Comparison of ENCODE assay signal across 24 cellular contexts in the genomic region with DNA sequence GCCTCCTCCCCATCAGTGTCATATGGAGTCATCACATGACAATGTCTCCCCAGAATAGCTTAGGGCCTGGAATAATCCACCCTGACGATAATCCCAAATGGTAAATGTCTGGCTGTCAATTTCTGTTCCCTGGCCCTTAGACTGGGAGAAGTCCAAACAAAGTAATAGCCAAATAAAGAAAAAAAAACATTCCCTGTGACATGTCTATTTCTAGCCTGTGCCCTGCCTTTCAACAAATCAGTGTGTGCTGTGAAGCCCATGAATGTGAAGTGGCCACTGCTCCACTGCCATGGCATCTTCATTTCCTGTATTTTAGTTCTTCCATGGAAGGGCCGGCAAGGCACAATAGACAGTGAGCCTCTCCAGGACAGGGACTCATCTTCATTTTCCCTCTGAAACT.
A peak's percentile ranks its signal among the peaks of the same experiment; 100 is the strongest.
DNase-seq lines count a peak whose midpoint lies in the region; ATAC-seq and TF ChIP-seq lines count a peak whose summit lies in the region.
"Had no signal": no experiment of that assay in that cellular context is flagged by ENCODE, and none has a peak within 500 bp of the region (broad histone marks: within the 10 kb centered on the region; RNA-seq: fewer than 3 reads in every experiment).

No MANE protein-coding gene starts in this region.

- no peak for TF ChIP-seq EP300 in upper lobe of left lung (IDR thresholded peaks at IDR 0.05)
- no peak for TF ChIP-seq EP300 in suprapubic skin (IDR thresholded peaks at IDR 0.05)

- no peak for TF ChIP-seq CTCF in nephron (IDR thresholded peaks at IDR 0.05; ENCODE audit: unreplicated experiment in 3 of 3)
- no peak for TF ChIP-seq CTCF in upper lobe of left lung (IDR thresholded peaks at IDR 0.05)
- no peak for TF ChIP-seq CTCF in suprapubic skin (IDR thresholded peaks at IDR 0.05)

- ATAC-seq in left cardiac atrium = peak; percentile 14 to 77
- ATAC-seq in upper lobe of left lung (ENCODE audit: low FRiP score in 2 of 2) = no peak
- ATAC-seq: HCT116; naive thymus-derived CD4-positive, alpha-beta T cell; sciatic nerve had no signal

- no peaks in the 10 kb centered on the region for H3K9me3 ChIP-seq in upper lobe of left lung
- H3K9me3 ChIP-seq in suprapubic skin = no peaks in the 10 kb centered on the region

- intact Hi-C loops in left cardiac atrium (cut with DNase I) = no loop called here

- H3K36me3 ChIP-seq in upper lobe of left lung (no peaks in the 10 kb centered on the region), suprapubic skin (peaks cover 6% of the 10 kb centered on the region)

- peak overlapping the region in 2 of 3 experiments; percentile 20 to 92 for H3K27ac Mint-ChIP-seq in nephron
- H3K27ac Mint-ChIP-seq: activated T-cell treated with anti-CD3 and anti-CD28 coated beads, Interleukin-2, amount 50 U/mL, for 24 hours; endodermal cell; memory B cell; naive thymus-derived CD4-positive, alpha-beta T cell had no signal

- peaks cover 54% of the 10 kb centered on the region for H3K4me1 Mint-ChIP-seq in nephron
- H3K4me1 Mint-ChIP-seq: memory B cell; naive thymus-derived CD4-positive, alpha-beta T cell had no signal

- 71 to 93% methylated on average over 2 of the region's 2 CpGs for WGBS in upper lobe of left lung, 2 donors
- 77% methylated on average over 2 of the region's 2 CpGs for WGBS in suprapubic skin

- H3K4me1 ChIP-seq in upper lobe of left lung (peaks cover 0 to 13% (median 3%) of the 10 kb centered on the region in 4 donors), suprapubic skin (peaks cover 14% of the 10 kb centered on the region)
- H3K4me1 ChIP-seq: parathyroid adenoma had no signal

- DNase-seq in left cardiac atrium = no peak
- DNase-seq in upper lobe of left lung = no peak
- DNase-seq in stimulated activated CD4-positive, alpha-beta T cell treated with anti-CD3 and anti-CD28 coated beads, Interleukin-4, amount 100 ng/mL, for 4 hours = no peak
- DNase-seq in stimulated activated CD4-positive, alpha-beta T cell treated with anti-CD3 and anti-CD28 coated beads, Interleukin-4, amount 100 ng/mL, for 24 hours = no peak
- DNase-seq in suprapubic skin (ENCODE audit: low spot score in 2 of 2) = no peak
- DNase-seq: activated CD4-positive, alpha-beta T cell treated with anti-CD3 and anti-CD28 coated beads for 4 hours; activated naive CD4-positive, alpha-beta T cell; activated T-cell treated with anti-CD3 and anti-CD28 coated beads, Interleukin-2, amount 50 U/mL, for 24 hours; endodermal cell; kidney; naive thymus-derived CD4-positive, alpha-beta T cell; NCI-H1092; NCI-H187 treated with DMSO at 0.1 percent for 48 hours; NCI-H2227 treated with DMSO at 0.1 percent for 48 hours; NCI-H774; RPMI8226 had no signal

- H3K27ac ChIP-seq in cingulate gyrus (ENCODE audit: low read depth, low read length) = peak overlapping the region; percentile 24
- H3K27ac ChIP-seq in upper lobe of left lung = peak overlapping the region; percentile 10 to 33 (median 22)
- H3K27ac ChIP-seq in suprapubic skin = no peak overlapping the region
- H3K27ac ChIP-seq: C4-2B, parathyroid adenoma had no signal

- no peaks in the 10 kb centered on the region for H3K9me3 Mint-ChIP-seq in nephron
- H3K9me3 Mint-ChIP-seq: activated T-cell treated with anti-CD3 and anti-CD28 coated beads, Interleukin-2, amount 50 U/mL, for 24 hours; endodermal cell; memory B cell; naive thymus-derived CD4-positive, alpha-beta T cell had no signal

- H3K4me3 Mint-ChIP-seq in nephron = no peak overlapping the region
- H3K4me3 Mint-ChIP-seq: activated T-cell treated with anti-CD3 and anti-CD28 coated beads, Interleukin-2, amount 50 U/mL, for 24 hours; endodermal cell; memory B cell; naive thymus-derived CD4-positive, alpha-beta T cell had no signal

- H3K36me3 Mint-ChIP-seq in nephron (ENCODE audit: low read depth) = peaks cover 27% of the 10 kb centered on the region
- H3K36me3 Mint-ChIP-seq: memory B cell; naive thymus-derived CD4-positive, alpha-beta T cell had no signal

- H3K4me3 ChIP-seq in upper lobe of left lung = no peak overlapping the region
- no peak overlapping the region for H3K4me3 ChIP-seq in suprapubic skin
- H3K4me3 ChIP-seq: SK-N-MC had no signal

- H3K27me3 ChIP-seq in upper lobe of left lung (no peaks in the 10 kb centered on the region), suprapubic skin (no peaks in the 10 kb centered on the region)

- TF ChIP-seq POLR2A in upper lobe of left lung (IDR thresholded peaks at IDR 0.05) (no peak), suprapubic skin (IDR thresholded peaks at IDR 0.05) (no peak)

- no peaks in the 10 kb centered on the region for H3K27me3 Mint-ChIP-seq in nephron (ENCODE audit: low read depth)

Comparison
In these comparisons a context has a peak if more than half of its experiments do, and no peak if none do; other contexts are left out.
1. ATAC-seq: peak in left cardiac atrium (2 of 2); none in upper lobe of left lung (0 of 2).